14 cellular contexts compared by ENCODE assay signal in genomic region chr12:12338528-12339168, GRCh38. TPM values are rescaled to one million over a fixed set of nuclear protein-coding genes. Genes with fewer than 3 reads are reported as not detected.
DNase-seq lines count a peak whose midpoint lies in the region; ATAC-seq and TF ChIP-seq lines count a peak whose summit lies in the region.
"Had no signal": no experiment of that assay in that cellular context is flagged by ENCODE, and none has a peak within 500 bp of the region (broad histone marks: within the 10 kb centered on the region; RNA-seq: fewer than 3 reads in every experiment).

No MANE protein-coding gene starts in this region.

- CTCF ChIA-PET in CD4-positive, alpha-beta memory T cell (lab: Charles Lee; ENCODE audit: partially characterized antibody), result interaction anchor here (0.6 to 1.6 kb wide), 3 partner anchors 9 to 437 kb away, joined by 3 to 6 read pairs (median 3); no protein-coding TSS in a partner anchor

- H3K27me3 ChIP-seq in heart left ventricle, result no peaks in the 10 kb centered on the region
- no peaks in the 10 kb centered on the region for H3K27me3 ChIP-seq in ascending aorta
- no peaks in the 10 kb centered on the region for H3K27me3 ChIP-seq in thyroid gland
- no peaks in the 10 kb centered on the region for H3K27me3 ChIP-seq in effector memory CD4-positive, alpha-beta T cell (replicated peaks; ENCODE audit: control insufficient read depth, insufficient read depth, low read length, poor library complexity, severe bottlenecking)
- no peaks in the 10 kb centered on the region for H3K27me3 ChIP-seq in CD4-positive, alpha-beta memory T cell (ENCODE audit: insufficient read depth, low read length)
- H3K27me3 ChIP-seq: colonic mucosa had no signal

- H3K4me3 Mint-ChIP-seq in CD4-positive, alpha-beta memory T cell, result peak overlapping the region in 2 of 8 donors; percentile 13 to 46

- H3K27ac ChIP-seq in heart left ventricle, result peak overlapping the region; percentile 7 to 76 (median 54)
- H3K27ac ChIP-seq in ascending aorta, result peak overlapping the region; percentile 89 to 93
- peak overlapping the region in 2 of 3 donors; percentile 7 to 14 for H3K27ac ChIP-seq in thyroid gland
- no peak overlapping the region for H3K27ac ChIP-seq in effector memory CD4-positive, alpha-beta T cell (ENCODE audit: insufficient read depth, low read length, poor library complexity, severe bottlenecking)
- H3K27ac ChIP-seq in CD4-positive, alpha-beta memory T cell (ENCODE audit: low read depth, low read length), result no peak overlapping the region
- H3K27ac ChIP-seq: colonic mucosa had no signal

- no peak overlapping the region for H3K27ac Mint-ChIP-seq in CD4-positive, alpha-beta memory T cell

- DNase-seq in heart left ventricle (no peak), left ventricle myocardium superior (no peak), ascending aorta (ENCODE audit: low spot score in 2 of 2) (peak in 1 of 2 donors; percentile 61), iris pigment epithelial cell (ENCODE audit: low read depth) (peak; percentile 71), thyroid gland (no peak)
- DNase-seq in effector memory CD4-positive, alpha-beta T cell, result no peak
- no peak for DNase-seq in CD4-positive, alpha-beta memory T cell
- DNase-seq: activated CD4-positive, alpha-beta T cell treated with anti-CD3 and anti-CD28 coated beads, Interleukin-2, amount 50 U/mL, for 1 hour; activated effector memory CD4-positive, alpha-beta T cell treated with Interleukin-2 at 50 U/mL for 16 hours; colonic mucosa; KG1; kidney glomerular epithelial cell; NCI-H187 treated with DMSO at 0.1 percent for 48 hours had no signal

- TF ChIP-seq CTCF in heart left ventricle (IDR thresholded peaks at IDR 0.05) (no peak), ascending aorta (IDR thresholded peaks at IDR 0.05) (no peak), thyroid gland (IDR thresholded peaks at IDR 0.05) (no peak)

- POLR2A ChIA-PET in CD4-positive, alpha-beta memory T cell (lab: Charles Lee; ENCODE audit: partially characterized antibody), result interaction anchor here (0.9 to 1.8 kb wide), 4 partner anchors 11 to 223 kb away, joined by 3 to 8 read pairs (median 4); partner anchors contain the start of genes BORCS5 and MANSC1

- H3K27me3 Mint-ChIP-seq in CD4-positive, alpha-beta memory T cell, result no peaks in the 10 kb centered on the region

- no peaks in the 10 kb centered on the region for H3K9me3 ChIP-seq in heart left ventricle
- no peaks in the 10 kb centered on the region for H3K9me3 ChIP-seq in ascending aorta
- H3K9me3 ChIP-seq in thyroid gland, result no peaks in the 10 kb centered on the region
- H3K9me3 ChIP-seq in effector memory CD4-positive, alpha-beta T cell (ENCODE audit: control insufficient read depth, low read length), result no peaks in the 10 kb centered on the region
- no peaks in the 10 kb centered on the region for H3K9me3 ChIP-seq in CD4-positive, alpha-beta memory T cell (ENCODE audit: control insufficient read depth in 1 of 2, low read length in 2 of 2)
- H3K9me3 ChIP-seq: colonic mucosa had no signal

- H3K36me3 Mint-ChIP-seq in CD4-positive, alpha-beta memory T cell, result peaks cover 0 to 3% of the 10 kb centered on the region in 2 donors

- peak overlapping the region in 3 of 12 donors; percentile 9 to 27 (median 14) for H3K4me3 ChIP-seq in heart left ventricle
- peak overlapping the region; percentile 7 to 39 for H3K4me3 ChIP-seq in ascending aorta
- H3K4me3 ChIP-seq in thyroid gland (replicated peaks in 1 of 3), result no peak overlapping the region
- no peak overlapping the region for H3K4me3 ChIP-seq in effector memory CD4-positive, alpha-beta T cell (ENCODE audit: insufficient read depth, low read depth, low read length, poor library complexity, severe bottlenecking)
- no peak overlapping the region for H3K4me3 ChIP-seq in CD4-positive, alpha-beta memory T cell (ENCODE audit: low read length in 2 of 2)
- H3K4me3 ChIP-seq: colonic mucosa had no signal

- 66 to 76% (median 69%) methylated on average over 8 of the region's 8 CpGs for WGBS in heart left ventricle, 4 donors
- 80 to 81% methylated on average over 8 of the region's 8 CpGs for WGBS in thyroid gland, 2 donors

- TF ChIP-seq POLR2A in heart left ventricle (IDR thresholded peaks at IDR 0.05) (no peak), thyroid gland (IDR thresholded peaks at IDR 0.05) (no peak)

- peaks cover 8 to 22% (median 10%) of the 10 kb centered on the region in 4 donors for H3K4me1 Mint-ChIP-seq in CD4-positive, alpha-beta memory T cell

- H3K9me3 Mint-ChIP-seq in CD4-positive, alpha-beta memory T cell, result no peaks in the 10 kb centered on the region

- ATAC-seq in heart left ventricle (peak in 2 of 4 donors; percentile 41 to 71), left ventricle myocardium superior (no peak), GM19324 (IDR thresholded peaks at IDR 0.05; ENCODE audit: low FRiP score, unreplicated experiment) (no peak)

- intact Hi-C loops in heart left ventricle (cut with DNase I), result loop anchor here in 2 of 10 donors (10.0 kb wide), 2 partner anchors 74 to 754 kb away; partner anchors contain the start of gene LRP6 (in 1 of the 2)
- intact Hi-C loops in left ventricle myocardium superior (cut with micrococcal nuclease), result no loop called here
- intact Hi-C loops in ascending aorta (cut with DNase I), result loop anchor here (2.0 to 10.0 kb wide), 3 partner anchors 18 to 784 kb away; partner anchors contain the start of gene BORCS5
- intact Hi-C loops in thyroid gland (cut with DNase I), result loop anchor here (10.0 kb wide), 2 partner anchors 74 to 764 kb away; partner anchors contain the start of gene LRP6
- intact Hi-C loops in CD4-positive, alpha-beta memory T cell (cut with micrococcal nuclease), result no loop called here

- H3K4me1 ChIP-seq in heart left ventricle (peaks cover 0 to 17% (median 2%) of the 10 kb centered on the region in 12 donors), ascending aorta (peaks cover 9 to 27% of the 10 kb centered on the region in 2 donors), thyroid gland (peaks cover 8 to 12% of the 10 kb centered on the region in 2 donors)
- H3K4me1 ChIP-seq in effector memory CD4-positive, alpha-beta T cell (ENCODE audit: control insufficient read depth, insufficient read depth, low read length, poor library complexity, severe bottlenecking), result no peaks in the 10 kb centered on the region
- peaks cover 9% of the 10 kb centered on the region for H3K4me1 ChIP-seq in CD4-positive, alpha-beta memory T cell (ENCODE audit: insufficient read depth, low read length)

- H3K36me3 ChIP-seq in heart left ventricle (peaks cover 0 to 33% (median 5%) of the 10 kb centered on the region in 9 donors), ascending aorta (peaks cover 6 to 16% of the 10 kb centered on the region in 2 donors), thyroid gland (peaks cover 0 to 5% of the 10 kb centered on the region in 2 donors)
- H3K36me3 ChIP-seq in effector memory CD4-positive, alpha-beta T cell (ENCODE audit: control insufficient read depth, insufficient read depth, low read length), result no peaks in the 10 kb centered on the region
- H3K36me3 ChIP-seq in CD4-positive, alpha-beta memory T cell (ENCODE audit: insufficient read depth, low read length), result no peaks in the 10 kb centered on the region
- H3K36me3 ChIP-seq: colonic mucosa had no signal

RNA-seq across cellular contexts. Expression of gene MANSC1, which starts 11.4 kb away (rescaled TPM):
- total RNA-seq in heart left ventricle, result 10 to 100 TPM in 5 of 9 donors, 1 to 10 TPM in 4; 8.1 to 23.1 (median 11.3) TPM
- polyA plus RNA-seq in heart left ventricle, result 10 to 100 TPM in 1 of 2 donors, 1 to 10 TPM in 1; 4.5 to 11.1 TPM
- total RNA-seq in left ventricle myocardium superior, result 8.4 TPM
- total RNA-seq in ascending aorta, result 72.1 TPM
- total RNA-seq in thyroid gland, result 10 to 100 TPM; 15.3 to 59.0 (median 37.5) TPM
- under 1 TPM; 0.35 to 0.44 TPM for total RNA-seq in CD4-positive, alpha-beta memory T cell
- 1 to 10 TPM in 1 of 2 donors, under 1 TPM in 1; 0.50 to 1.4 TPM for polyA plus RNA-seq in CD4-positive, alpha-beta memory T cell

RNA-seq across cellular contexts. Expression of gene BORCS5, which starts 18.2 kb away (rescaled TPM):
- total RNA-seq in heart left ventricle, result 10 to 100 TPM in 6 of 9 donors, 1 to 10 TPM in 3; 7.6 to 21.3 (median 12.3) TPM
- 1 to 10 TPM; 3.9 to 8.5 TPM for polyA plus RNA-seq in heart left ventricle
- total RNA-seq in left ventricle myocardium superior, result 9.3 TPM
- total RNA-seq in ascending aorta, result 3.0 TPM
- 10 to 100 TPM; 10.3 to 23.7 (median 19.6) TPM for total RNA-seq in thyroid gland
- total RNA-seq in CD4-positive, alpha-beta memory T cell, result 10 to 100 TPM; 21.3 to 26.8 TPM
- 10 to 100 TPM; 27.5 to 28.1 TPM for polyA plus RNA-seq in CD4-positive, alpha-beta memory T cell

Comparison
In these comparisons a context has a peak if more than half of its experiments do, and no peak if none do; other contexts are left out.
1. H3K27ac ChIP-seq: peak in heart left ventricle (12 of 12), ascending aorta (2 of 2) and thyroid gland (2 of 3); none in effector memory CD4-positive, alpha-beta T cell (single experiment) and CD4-positive, alpha-beta memory T cell (single experiment).
2. H3K4me3 ChIP-seq: peak in ascending aorta (2 of 2); none in thyroid gland (0 of 3), effector memory CD4-positive, alpha-beta T cell (single experiment) and CD4-positive, alpha-beta memory T cell (0 of 2).
3. intact Hi-C loops: an anchor here in ascending aorta (2.0 to 10.0 kb wide) and thyroid gland (10.0 kb wide); none called in left ventricle myocardium superior and CD4-positive, alpha-beta memory T cell.